In the genomic region with DNA sequence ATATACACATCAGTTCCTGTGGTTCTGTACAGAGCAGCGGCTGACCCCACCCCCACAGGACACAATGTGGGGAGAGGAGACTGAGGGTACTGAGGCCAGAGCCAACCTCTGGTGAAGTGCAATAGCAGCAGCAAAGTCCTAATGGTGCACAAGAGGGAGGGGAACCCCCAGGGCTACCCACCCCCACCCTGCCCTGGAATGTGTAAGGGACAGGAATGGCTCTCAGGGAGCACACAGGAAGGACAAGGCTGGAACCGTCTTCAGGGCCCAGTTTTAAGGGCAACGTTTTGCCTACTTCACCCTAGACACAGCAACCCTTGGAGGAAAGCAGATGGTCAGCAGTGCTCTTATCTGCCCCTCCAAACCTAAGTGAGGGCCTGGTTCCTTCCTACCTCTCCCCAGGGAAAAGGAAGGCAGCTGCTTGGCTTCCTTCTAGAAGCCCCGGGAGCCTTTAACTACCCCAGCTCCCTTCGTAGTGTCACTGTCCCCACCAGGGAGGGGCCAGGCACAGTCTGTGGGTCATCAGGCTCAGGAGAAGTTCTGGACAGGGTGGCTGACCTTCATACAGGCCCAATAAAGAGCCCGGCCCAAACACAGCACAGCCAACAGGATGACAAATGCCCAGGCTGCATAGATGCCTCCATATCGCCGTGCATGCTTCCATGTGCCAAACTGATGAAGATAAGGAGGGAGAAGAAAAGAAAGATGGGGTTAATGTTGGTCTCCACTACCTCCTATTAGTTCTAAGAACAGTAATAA, we compare ENCODE assay signal across 1 cellular context.
A peak's percentile ranks its signal among the peaks of the same experiment; 100 is the strongest.
TF ChIP-seq lines count a peak whose summit lies in the region.

No MANE protein-coding gene starts in this region.

TF ChIP-seq in GM12878, 131 proteins besides CTCF, POLR2A, EP300 and RAD21:
- TF ChIP-seq SPI1 (IDR thresholded peaks at IDR 0.05; ENCODE audit: borderline replicate concordance, insufficient read depth, low read depth, low read length) (no peak), MTA3 (IDR thresholded peaks at IDR 0.05; ENCODE audit: borderline replicate concordance, low read length) (peak; percentile 58; the same call in 1 of the 2 replicates), GABPA (IDR thresholded peaks at IDR 0.05; ENCODE audit: low read depth) (no peak), POLR2AphosphoS5 (IDR thresholded peaks at IDR 0.05; ENCODE audit: low read length) (peak; percentile 54), RCOR1 (conservative IDR thresholded peaks at IDR 0.05; ENCODE audit: low read depth, low read length) (no peak)
- TF ChIP-seq, protein P1, sequence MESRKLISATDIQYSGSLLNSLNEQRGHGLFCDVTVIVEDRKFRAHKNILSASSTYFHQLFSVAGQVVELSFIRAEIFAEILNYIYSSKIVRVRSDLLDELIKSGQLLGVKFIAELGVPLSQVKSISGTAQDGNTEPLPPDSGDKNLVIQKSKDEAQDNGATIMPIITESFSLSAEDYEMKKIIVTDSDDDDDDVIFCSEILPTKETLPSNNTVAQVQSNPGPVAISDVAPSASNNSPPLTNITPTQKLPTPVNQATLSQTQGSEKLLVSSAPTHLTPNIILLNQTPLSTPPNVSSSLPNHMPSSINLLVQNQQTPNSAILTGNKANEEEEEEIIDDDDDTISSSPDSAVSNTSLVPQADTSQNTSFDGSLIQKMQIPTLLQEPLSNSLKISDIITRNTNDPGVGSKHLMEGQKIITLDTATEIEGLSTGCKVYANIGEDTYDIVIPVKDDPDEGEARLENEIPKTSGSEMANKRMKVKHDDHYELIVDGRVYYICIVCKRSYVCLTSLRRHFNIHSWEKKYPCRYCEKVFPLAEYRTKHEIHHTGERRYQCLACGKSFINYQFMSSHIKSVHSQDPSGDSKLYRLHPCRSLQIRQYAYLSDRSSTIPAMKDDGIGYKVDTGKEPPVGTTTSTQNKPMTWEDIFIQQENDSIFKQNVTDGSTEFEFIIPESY (IDR thresholded peaks at IDR 0.05): no peak
- TF ChIP-seq, protein P2, sequence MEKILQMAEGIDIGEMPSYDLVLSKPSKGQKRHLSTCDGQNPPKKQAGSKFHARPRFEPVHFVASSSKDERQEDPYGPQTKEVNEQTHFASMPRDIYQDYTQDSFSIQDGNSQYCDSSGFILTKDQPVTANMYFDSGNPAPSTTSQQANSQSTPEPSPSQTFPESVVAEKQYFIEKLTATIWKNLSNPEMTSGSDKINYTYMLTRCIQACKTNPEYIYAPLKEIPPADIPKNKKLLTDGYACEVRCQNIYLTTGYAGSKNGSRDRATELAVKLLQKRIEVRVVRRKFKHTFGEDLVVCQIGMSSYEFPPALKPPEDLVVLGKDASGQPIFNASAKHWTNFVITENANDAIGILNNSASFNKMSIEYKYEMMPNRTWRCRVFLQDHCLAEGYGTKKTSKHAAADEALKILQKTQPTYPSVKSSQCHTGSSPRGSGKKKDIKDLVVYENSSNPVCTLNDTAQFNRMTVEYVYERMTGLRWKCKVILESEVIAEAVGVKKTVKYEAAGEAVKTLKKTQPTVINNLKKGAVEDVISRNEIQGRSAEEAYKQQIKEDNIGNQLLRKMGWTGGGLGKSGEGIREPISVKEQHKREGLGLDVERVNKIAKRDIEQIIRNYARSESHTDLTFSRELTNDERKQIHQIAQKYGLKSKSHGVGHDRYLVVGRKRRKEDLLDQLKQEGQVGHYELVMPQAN (conservative IDR thresholded peaks at IDR 0.05): no peak
- TF ChIP-seq, protein P3, sequence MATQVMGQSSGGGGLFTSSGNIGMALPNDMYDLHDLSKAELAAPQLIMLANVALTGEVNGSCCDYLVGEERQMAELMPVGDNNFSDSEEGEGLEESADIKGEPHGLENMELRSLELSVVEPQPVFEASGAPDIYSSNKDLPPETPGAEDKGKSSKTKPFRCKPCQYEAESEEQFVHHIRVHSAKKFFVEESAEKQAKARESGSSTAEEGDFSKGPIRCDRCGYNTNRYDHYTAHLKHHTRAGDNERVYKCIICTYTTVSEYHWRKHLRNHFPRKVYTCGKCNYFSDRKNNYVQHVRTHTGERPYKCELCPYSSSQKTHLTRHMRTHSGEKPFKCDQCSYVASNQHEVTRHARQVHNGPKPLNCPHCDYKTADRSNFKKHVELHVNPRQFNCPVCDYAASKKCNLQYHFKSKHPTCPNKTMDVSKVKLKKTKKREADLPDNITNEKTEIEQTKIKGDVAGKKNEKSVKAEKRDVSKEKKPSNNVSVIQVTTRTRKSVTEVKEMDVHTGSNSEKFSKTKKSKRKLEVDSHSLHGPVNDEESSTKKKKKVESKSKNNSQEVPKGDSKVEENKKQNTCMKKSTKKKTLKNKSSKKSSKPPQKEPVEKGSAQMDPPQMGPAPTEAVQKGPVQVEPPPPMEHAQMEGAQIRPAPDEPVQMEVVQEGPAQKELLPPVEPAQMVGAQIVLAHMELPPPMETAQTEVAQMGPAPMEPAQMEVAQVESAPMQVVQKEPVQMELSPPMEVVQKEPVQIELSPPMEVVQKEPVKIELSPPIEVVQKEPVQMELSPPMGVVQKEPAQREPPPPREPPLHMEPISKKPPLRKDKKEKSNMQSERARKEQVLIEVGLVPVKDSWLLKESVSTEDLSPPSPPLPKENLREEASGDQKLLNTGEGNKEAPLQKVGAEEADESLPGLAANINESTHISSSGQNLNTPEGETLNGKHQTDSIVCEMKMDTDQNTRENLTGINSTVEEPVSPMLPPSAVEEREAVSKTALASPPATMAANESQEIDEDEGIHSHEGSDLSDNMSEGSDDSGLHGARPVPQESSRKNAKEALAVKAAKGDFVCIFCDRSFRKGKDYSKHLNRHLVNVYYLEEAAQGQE (IDR thresholded peaks at IDR 0.05; ENCODE audit: low read depth, low read length): no peak
